Comparison of ENCODE assay signal across 27 cellular contexts in genomic region chrX:122218666-122219065, GRCh38.
"Had no signal": no experiment of that assay in that cellular context is flagged by ENCODE, and none has a peak within 500 bp of the region (broad histone marks: within the 10 kb centered on the region; RNA-seq: fewer than 3 reads in every experiment).

No MANE protein-coding gene starts in this region.

- H3K36me3 ChIP-seq: gastrocnemius medialis, heart left ventricle, left lung, prostate gland, right atrium auricular region, suprapubic skin, transverse colon, upper lobe of right lung, uterus had no signal

- H3K4me3 Mint-ChIP-seq: naive thymus-derived CD4-positive, alpha-beta T cell; nephron; stimulated activated naive CD8-positive, alpha-beta T cell treated with anti-CD3 and anti-CD28 coated beads, Interleukin-15, amount 100 ng/mL, for 72 hours had no signal

- H3K36me3 Mint-ChIP-seq: naive thymus-derived CD4-positive, alpha-beta T cell had no signal

- H3K9me3 ChIP-seq: gastrocnemius medialis, heart left ventricle, left lung, prostate gland, suprapubic skin, transverse colon, upper lobe of right lung, uterus had no signal

- H3K4me3 ChIP-seq: coronary artery, gastrocnemius medialis, heart left ventricle, hepatocyte, left lung, prostate gland, right atrium auricular region, smooth muscle cell, suprapubic skin, transverse colon, upper lobe of right lung, uterus had no signal

- H3K4me2 ChIP-seq: hepatocyte, smooth muscle cell had no signal

- ATAC-seq: gastrocnemius medialis; heart left ventricle; left cardiac atrium; left lung; naive thymus-derived CD4-positive, alpha-beta T cell; sciatic nerve; stimulated activated naive CD8-positive, alpha-beta T cell treated with anti-CD3 and anti-CD28 coated beads, Interleukin-15, amount 100 ng/mL, for 72 hours; upper lobe of right lung had no signal

- DNase-seq: dermis blood vessel endothelial cell; effector memory CD4-positive, alpha-beta T cell; gastrocnemius medialis; heart left ventricle; left cardiac atrium; left lung; mesendoderm; midbrain; naive thymus-derived CD4-positive, alpha-beta T cell; nucleus accumbens; stimulated activated CD4-positive, alpha-beta T cell treated with anti-CD3 and anti-CD28 coated beads, Interleukin-12 subunit alpha, Interleukin-12 subunit beta, amount 100 ng/mL, for 4 hours; stimulated activated CD4-positive, alpha-beta T cell treated with anti-CD3 and anti-CD28 coated beads, Interleukin-1b, Interleukin-23, amount 100 ng/mL, for 48 hours; stimulated activated CD4-positive, alpha-beta T cell treated with anti-CD3 and anti-CD28 coated beads, Interleukin-4, amount 100 ng/mL, for 1 hour; stimulated activated CD8-positive, alpha-beta memory T cell treated with anti-CD3 and anti-CD28 coated beads, Interleukin-4, amount 100 ng/mL, for 48 hours; stimulated activated naive CD4-positive, alpha-beta T cell; stimulated activated naive CD8-positive, alpha-beta T cell treated with anti-CD3 and anti-CD28 coated beads, Interleukin-15, amount 100 ng/mL, for 72 hours; transverse colon; upper lobe of right lung; uterus had no signal

- H3K27me3 Mint-ChIP-seq: stimulated activated naive CD8-positive, alpha-beta T cell treated with anti-CD3 and anti-CD28 coated beads, Interleukin-15, amount 100 ng/mL, for 72 hours had no signal

- H3K27ac Mint-ChIP-seq: naive thymus-derived CD4-positive, alpha-beta T cell; nephron; stimulated activated naive CD8-positive, alpha-beta T cell treated with anti-CD3 and anti-CD28 coated beads, Interleukin-15, amount 100 ng/mL, for 72 hours had no signal

- H3K79me2 ChIP-seq: hepatocyte had no signal

- H3K27me3 ChIP-seq: gastrocnemius medialis, left lung, right atrium auricular region, suprapubic skin, transverse colon, upper lobe of right lung, uterus had no signal

- H2AFZ ChIP-seq: hepatocyte had no signal

- H3K27ac ChIP-seq: coronary artery, gastrocnemius medialis, heart left ventricle, hepatocyte, left lung, prostate gland, right atrium auricular region, suprapubic skin, transverse colon, upper lobe of right lung, uterus had no signal

- H3K4me1 ChIP-seq: gastrocnemius medialis, heart left ventricle, left lung, prostate gland, right atrium auricular region, suprapubic skin, transverse colon, upper lobe of right lung, uterus had no signal

- H3K4me1 Mint-ChIP-seq: naive thymus-derived CD4-positive, alpha-beta T cell; nephron; stimulated activated naive CD8-positive, alpha-beta T cell treated with anti-CD3 and anti-CD28 coated beads, Interleukin-15, amount 100 ng/mL, for 72 hours had no signal
